In genomic region chr5:15946026-15946425, GRCh38 we compare ENCODE assay signal across 23 cellular contexts.
"Had no signal": no experiment of that assay in that cellular context is flagged by ENCODE, and none has a peak within 500 bp of the region (broad histone marks: within the 10 kb centered on the region; RNA-seq: fewer than 3 reads in every experiment).

No MANE protein-coding gene starts in this region.

- H3K27ac ChIP-seq: brain microvascular endothelial cell, cardiac muscle cell, PC-9 had no signal

- H3K4me2 ChIP-seq: PC-9 had no signal

- H3K27me3 Mint-ChIP-seq: activated naive CD4-positive, alpha-beta T cell treated with anti-CD3 and anti-CD28 coated beads, Interleukin-2, amount 50 U/mL, for 24 hours had no signal

- H3K4me3 Mint-ChIP-seq: activated CD8-positive, alpha-beta T cell treated with anti-CD3 and anti-CD28 coated beads, Interleukin-2, amount 10 ng/mL, durations not matched to agents 7 days and 5 days; activated naive CD4-positive, alpha-beta T cell treated with anti-CD3 and anti-CD28 coated beads, Interleukin-2, amount 50 U/mL, for 24 hours; activated T-helper 1 cell treated with anti-CD3 and anti-CD28 coated beads, Interleukin-12 subunit alpha, Interleukin-12 subunit beta, Interleukin-2, Interleukin-4 antibody, amounts not matched to agents 30 ng/mL and 10 ng/mL and 1 ng/mL, durations not matched to agents 14 hours and 24 hours and 36 hours; T-helper 1 cell treated with Interleukin-12 subunit alpha and Interleukin-12 subunit beta and Interleukin-4 antibody, amounts not matched to agents 30 μg/mL and 1 μg/mL, for 36 hours had no signal

- H3K27me3 ChIP-seq: brain microvascular endothelial cell, cardiac muscle cell had no signal

- H2AFZ ChIP-seq: PC-9 had no signal

- DNase-seq: activated CD4-positive, alpha-beta T cell treated with anti-CD3 and anti-CD28 coated beads for 48 hours; activated CD4-positive, alpha-beta T cell treated with anti-CD3 and anti-CD28 coated beads, Interleukin-2, amount 50 U/mL, for 4 hours; activated CD4-positive, CD25-positive, alpha-beta regulatory T cell treated with anti-CD3 and anti-CD28 coated beads, Interleukin-2, amount 50 U/mL, for 72 hours; activated CD8-positive, alpha-beta memory T cell treated with anti-CD3 and anti-CD28 coated beads, Interleukin-2, amount 50 U/mL, for 48 hours; activated CD8-positive, alpha-beta T cell treated with anti-CD3 and anti-CD28 coated beads, Interleukin-2, amount 10 ng/mL, durations not matched to agents 7 days and 5 days; activated effector memory CD4-positive, alpha-beta T cell treated with Interleukin-2 at 50 U/mL for 16 hours; activated naive CD4-positive, alpha-beta T cell; activated T-cell treated with anti-CD3 and anti-CD28 coated beads, Interleukin-2, amount 50 U/mL, for 1 hour; amygdala; brain microvascular endothelial cell; Karpas-422; MM.1S; NCI-H1105 treated with DMSO at 0.1 percent for 48 hours; NCI-H1436 treated with DMSO at 0.1 percent for 48 hours; NCI-H187 treated with DMSO at 0.1 percent for 48 hours; NCI-H2171; NCI-H510A treated with DMSO at 0.1 percent for 48 hours; PC-9; SHP77 treated with DMSO at 0.1 percent for 48 hours had no signal

- ATAC-seq: activated CD8-positive, alpha-beta T cell treated with anti-CD3 and anti-CD28 coated beads, Interleukin-2, amount 10 ng/mL, durations not matched to agents 7 days and 5 days had no signal

- H3K36me3 ChIP-seq: brain microvascular endothelial cell, cardiac muscle cell had no signal

- H3K36me3 Mint-ChIP-seq: activated naive CD4-positive, alpha-beta T cell treated with anti-CD3 and anti-CD28 coated beads, Interleukin-2, amount 50 U/mL, for 24 hours had no signal

- H3K4me3 ChIP-seq: cardiac muscle cell, PC-9 had no signal

- H3K4me1 Mint-ChIP-seq: activated naive CD4-positive, alpha-beta T cell treated with anti-CD3 and anti-CD28 coated beads, Interleukin-2, amount 50 U/mL, for 24 hours had no signal

- H3K27ac Mint-ChIP-seq: activated CD8-positive, alpha-beta T cell treated with anti-CD3 and anti-CD28 coated beads, Interleukin-2, amount 10 ng/mL, durations not matched to agents 7 days and 5 days; activated naive CD4-positive, alpha-beta T cell treated with anti-CD3 and anti-CD28 coated beads, Interleukin-2, amount 50 U/mL, for 24 hours; activated T-helper 1 cell treated with anti-CD3 and anti-CD28 coated beads, Interleukin-12 subunit alpha, Interleukin-12 subunit beta, Interleukin-2, Interleukin-4 antibody, amounts not matched to agents 30 ng/mL and 10 ng/mL and 1 ng/mL, durations not matched to agents 14 hours and 24 hours and 36 hours; T-helper 1 cell treated with Interleukin-12 subunit alpha and Interleukin-12 subunit beta and Interleukin-4 antibody, amounts not matched to agents 30 μg/mL and 1 μg/mL, for 36 hours had no signal
